36 cellular contexts compared by ENCODE assay signal in the genomic region with DNA sequence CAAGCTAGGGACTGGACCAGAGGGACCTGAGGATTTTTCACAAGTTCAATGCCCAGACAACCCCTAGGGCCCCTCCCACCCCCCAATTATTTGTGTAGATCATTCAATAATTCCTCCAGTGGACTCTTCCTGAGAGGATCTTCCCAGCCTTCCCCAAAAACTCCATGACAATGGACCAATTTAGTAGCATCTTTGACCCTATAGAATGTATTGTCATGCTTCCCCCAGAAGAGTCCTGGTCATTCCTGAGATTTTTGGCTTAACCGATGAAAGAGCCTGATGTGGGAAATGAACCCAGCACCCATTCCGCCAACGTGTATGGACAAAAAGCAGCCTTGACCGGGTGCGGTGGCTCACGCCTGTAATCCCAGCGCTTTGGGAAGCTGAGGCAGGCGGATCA.
"Had no signal": no experiment of that assay in that cellular context is flagged by ENCODE, and none has a peak within 500 bp of the region (broad histone marks: within the 10 kb centered on the region; RNA-seq: fewer than 3 reads in every experiment).

No MANE protein-coding gene starts in this region.

- H3K27ac ChIP-seq: adrenal gland, body of pancreas, esophagus muscularis mucosa, foreskin keratinocyte, gastrocnemius medialis, heart left ventricle, WERI-Rb-1 had no signal

- H3K9me3 ChIP-seq: adrenal gland, body of pancreas, esophagus muscularis mucosa, gastrocnemius medialis, heart left ventricle had no signal

- H3K4me3 ChIP-seq: adrenal gland, body of pancreas, esophagus muscularis mucosa, gastrocnemius medialis, heart left ventricle had no signal

- DNase-seq: activated CD4-positive, alpha-beta T cell treated with anti-CD3 and anti-CD28 coated beads for 4 hours; activated CD4-positive, alpha-beta T cell treated with anti-CD3 and anti-CD28 coated beads, Interleukin-2, amount 50 U/mL, for 1 hour; activated CD4-positive, alpha-beta T cell treated with anti-CD3 and anti-CD28 coated beads, Interleukin-2, amount 50 U/mL, for 48 hours; activated CD4-positive, CD25-positive, alpha-beta regulatory T cell; activated CD4-positive, CD25-positive, alpha-beta regulatory T cell treated with anti-CD3 and anti-CD28 coated beads, Interleukin-2, amount 50 U/mL, for 72 hours; activated CD8-positive, alpha-beta memory T cell treated with anti-CD3 and anti-CD28 coated beads for 24 hours; activated CD8-positive, alpha-beta T cell treated with anti-CD3 and anti-CD28 coated beads for 36 hours; activated effector memory CD4-positive, alpha-beta T cell treated with anti-CD3 and anti-CD28 coated beads, Interleukin-2, amount 50 U/mL, for 16 hours; activated naive CD4-positive, alpha-beta T cell treated with anti-CD3 and anti-CD28 coated beads for 36 hours; activated naive CD8-positive, alpha-beta T cell treated with anti-CD3 and anti-CD28 coated beads for 36 hours; activated naive CD8-positive, alpha-beta T cell treated with anti-CD3 and anti-CD28 coated beads, Interleukin-2, amount 50 U/mL, for 24 hours; activated T-cell treated with anti-CD3 and anti-CD28 coated beads, Interleukin-2, amount 50 U/mL, for 1 hour; activated T-cell treated with anti-CD3 and anti-CD28 coated beads, Interleukin-2, amount 50 U/mL, for 48 hours; adrenal gland; amygdala; aorta; body of pancreas; caudate nucleus; cortex of kidney; dermis blood vessel endothelial cell; effector CD4-positive, alpha-beta T cell; effector memory CD8-positive, alpha-beta T cell; erythroblast; foreskin keratinocyte; gastrocnemius medialis; glutamatergic neuron; heart left ventricle; T-helper 1 cell; T-helper 17 cell; T1000; WERI-Rb-1 had no signal

- H3K27me3 Mint-ChIP-seq: activated CD8-positive, alpha-beta T cell treated with anti-CD3 and anti-CD28 coated beads for 36 hours; activated naive CD4-positive, alpha-beta T cell treated with anti-CD3 and anti-CD28 coated beads, Interleukin-2, amount 50 U/mL, for 24 hours; activated naive CD8-positive, alpha-beta T cell treated with anti-CD3 and anti-CD28 coated beads for 36 hours; activated naive CD8-positive, alpha-beta T cell treated with anti-CD3 and anti-CD28 coated beads, Interleukin-2, amount 50 U/mL, for 24 hours; effector memory CD8-positive, alpha-beta T cell; T-helper 17 cell had no signal

- H3K27me3 ChIP-seq: adrenal gland, body of pancreas, esophagus muscularis mucosa, foreskin keratinocyte, gastrocnemius medialis, heart left ventricle had no signal

- H3K4me3 Mint-ChIP-seq: activated CD8-positive, alpha-beta T cell treated with anti-CD3 and anti-CD28 coated beads for 36 hours; activated naive CD4-positive, alpha-beta T cell treated with anti-CD3 and anti-CD28 coated beads for 36 hours; activated naive CD4-positive, alpha-beta T cell treated with anti-CD3 and anti-CD28 coated beads, Interleukin-2, amount 50 U/mL, for 24 hours; activated naive CD8-positive, alpha-beta T cell treated with anti-CD3 and anti-CD28 coated beads for 36 hours; activated naive CD8-positive, alpha-beta T cell treated with anti-CD3 and anti-CD28 coated beads, Interleukin-2, amount 50 U/mL, for 24 hours; activated T-helper 1 cell treated with anti-CD3 and anti-CD28 coated beads, Interleukin-12 subunit alpha, Interleukin-12 subunit beta, Interleukin-2, Interleukin-4 antibody, amounts not matched to agents 30 ng/mL and 10 ng/mL and 1 ng/mL, durations not matched to agents 14 hours and 24 hours and 36 hours; effector memory CD8-positive, alpha-beta T cell; T-helper 17 cell; T-helper 2 cell treated with Interferon-gamma antibody and Interleukin-4, amounts not matched to agents 5 μg/mL and 100 μg/mL, for 36 hours had no signal

- H3K9me3 Mint-ChIP-seq: activated CD8-positive, alpha-beta T cell treated with anti-CD3 and anti-CD28 coated beads for 36 hours; activated naive CD4-positive, alpha-beta T cell treated with anti-CD3 and anti-CD28 coated beads for 36 hours; activated naive CD4-positive, alpha-beta T cell treated with anti-CD3 and anti-CD28 coated beads, Interleukin-2, amount 50 U/mL, for 24 hours; activated naive CD8-positive, alpha-beta T cell treated with anti-CD3 and anti-CD28 coated beads for 36 hours; activated naive CD8-positive, alpha-beta T cell treated with anti-CD3 and anti-CD28 coated beads, Interleukin-2, amount 50 U/mL, for 24 hours; activated T-helper 1 cell treated with anti-CD3 and anti-CD28 coated beads, Interleukin-12 subunit alpha, Interleukin-12 subunit beta, Interleukin-2, Interleukin-4 antibody, amounts not matched to agents 30 ng/mL and 10 ng/mL and 1 ng/mL, durations not matched to agents 14 hours and 24 hours and 36 hours; activated T-helper 2 cell treated with anti-CD3 and anti-CD28 coated beads, Interferon-gamma antibody, Interleukin-2, Interleukin-4, amounts not matched to agents 10 μg/mL and 5 μg/mL and 100 μg/mL, durations not matched to agents 14 hours and 24 hours and 36 hours; effector memory CD8-positive, alpha-beta T cell; T-helper 2 cell treated with Interferon-gamma antibody and Interleukin-4, amounts not matched to agents 5 μg/mL and 100 μg/mL, for 36 hours had no signal

- H3K27ac Mint-ChIP-seq: activated CD8-positive, alpha-beta T cell treated with anti-CD3 and anti-CD28 coated beads for 36 hours; activated naive CD4-positive, alpha-beta T cell treated with anti-CD3 and anti-CD28 coated beads for 36 hours; activated naive CD4-positive, alpha-beta T cell treated with anti-CD3 and anti-CD28 coated beads, Interleukin-2, amount 50 U/mL, for 24 hours; activated naive CD8-positive, alpha-beta T cell treated with anti-CD3 and anti-CD28 coated beads for 36 hours; activated naive CD8-positive, alpha-beta T cell treated with anti-CD3 and anti-CD28 coated beads, Interleukin-2, amount 50 U/mL, for 24 hours; activated T-helper 1 cell treated with anti-CD3 and anti-CD28 coated beads, Interleukin-12 subunit alpha, Interleukin-12 subunit beta, Interleukin-2, Interleukin-4 antibody, amounts not matched to agents 30 ng/mL and 10 ng/mL and 1 ng/mL, durations not matched to agents 14 hours and 24 hours and 36 hours; activated T-helper 2 cell treated with anti-CD3 and anti-CD28 coated beads, Interferon-gamma antibody, Interleukin-2, Interleukin-4, amounts not matched to agents 10 μg/mL and 5 μg/mL and 100 μg/mL, durations not matched to agents 14 hours and 24 hours and 36 hours; T-helper 17 cell; T-helper 2 cell treated with Interferon-gamma antibody and Interleukin-4, amounts not matched to agents 5 μg/mL and 100 μg/mL, for 36 hours had no signal

- H3K36me3 ChIP-seq: adrenal gland, gastrocnemius medialis, WERI-Rb-1 had no signal

- H3K4me1 ChIP-seq: adrenal gland, body of pancreas, foreskin keratinocyte, gastrocnemius medialis, heart left ventricle had no signal

- ATAC-seq: activated CD8-positive, alpha-beta T cell treated with anti-CD3 and anti-CD28 coated beads for 36 hours; activated naive CD8-positive, alpha-beta T cell treated with anti-CD3 and anti-CD28 coated beads, Interleukin-2, amount 50 U/mL, for 24 hours; body of pancreas; effector memory CD8-positive, alpha-beta T cell; foreskin keratinocyte; gastrocnemius medialis; heart left ventricle; T-helper 17 cell had no signal

- H3K4me1 Mint-ChIP-seq: activated naive CD4-positive, alpha-beta T cell treated with anti-CD3 and anti-CD28 coated beads, Interleukin-2, amount 50 U/mL, for 24 hours; activated naive CD8-positive, alpha-beta T cell treated with anti-CD3 and anti-CD28 coated beads, Interleukin-2, amount 50 U/mL, for 24 hours; T-helper 17 cell had no signal
